8 cellular contexts compared by ENCODE assay signal in the genomic region with DNA sequence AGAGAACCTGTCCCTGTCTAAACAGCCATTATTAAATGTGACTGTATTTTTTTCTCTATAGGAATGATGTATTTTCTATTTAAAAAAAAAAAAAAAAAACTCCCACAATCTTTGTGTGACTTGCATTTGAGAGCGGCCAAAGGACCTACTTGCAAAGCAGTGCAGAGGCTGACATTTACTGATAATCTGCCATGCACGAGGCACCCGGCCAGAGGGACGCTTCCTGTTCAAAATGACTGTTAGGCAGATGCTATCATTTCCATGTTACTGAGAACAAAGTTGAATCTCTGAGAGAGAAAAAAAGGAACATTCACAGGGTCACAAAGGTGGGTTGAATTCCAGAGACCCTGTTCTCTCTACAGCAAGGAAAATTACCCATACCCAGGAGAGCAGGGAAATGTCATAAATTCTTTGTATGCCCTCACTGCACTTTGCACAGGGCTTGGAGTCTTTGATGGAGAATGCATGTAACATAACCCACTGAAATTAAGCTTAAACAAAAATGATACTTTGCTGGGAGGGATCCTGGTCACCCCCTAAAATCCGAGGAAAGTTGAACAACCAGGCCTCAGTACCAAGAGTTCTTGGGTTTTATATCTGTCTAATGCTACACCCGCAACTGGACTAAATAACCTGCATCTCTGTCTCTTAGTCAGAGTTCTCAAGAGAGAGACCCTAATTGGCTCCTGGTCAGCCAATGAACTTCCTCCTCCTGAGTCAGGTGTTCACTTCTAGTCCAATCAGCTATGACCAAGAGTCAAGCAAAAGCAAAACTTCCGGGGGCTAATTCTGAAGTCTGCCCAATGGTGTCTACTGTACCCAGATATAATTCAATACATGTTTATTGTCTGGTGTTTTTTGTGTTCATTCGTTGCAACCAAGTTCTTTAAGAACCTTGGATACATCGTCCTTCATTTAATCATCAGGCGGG.
DNase-seq lines count a peak whose midpoint lies in the region; ATAC-seq and TF ChIP-seq lines count a peak whose summit lies in the region.

No MANE protein-coding gene starts in this region.

- H4K8ac ChIP-seq in IMR-90 (ENCODE audit: low read depth in 2 of 2, low read length in 2 of 2): no peak overlapping the region

- CTCF ChIA-PET in IMR-90 (lab: Yijun Ruan, JAX): interaction anchor here (0.6 to 1.4 kb wide), 9 partner anchors 10 to 438 kb away, joined by 3 to 7 read pairs (median 3); no protein-coding TSS in a partner anchor

- H3K36me3 ChIP-seq in BLaER1: no peaks in the 10 kb centered on the region
- H3K36me3 ChIP-seq in IMR-90 (ENCODE audit: control insufficient read depth, insufficient read depth, low read length): no peaks in the 10 kb centered on the region
- no peaks in the 10 kb centered on the region for H3K36me3 ChIP-seq in adrenal gland (replicated peaks in 1 of 2)
- H3K36me3 ChIP-seq in lower lobe of right lung: no peaks in the 10 kb centered on the region
- H3K36me3 ChIP-seq in hepatocyte (replicated peaks; ENCODE audit: insufficient read depth, low read depth): no peaks in the 10 kb centered on the region

- no peaks in the 10 kb centered on the region for H3K9me2 ChIP-seq in hepatocyte (replicated peaks; ENCODE audit: insufficient read depth)

- dilution Hi-C loops in IMR-90 (cut with HindIII; ENCODE audit: low sequenced_read_pairs, unreplicated experiment): no loop called here

- ATAC-seq in IMR-90 (ENCODE audit: low read depth) (no peak), lower lobe of right lung (peak; percentile 31 to 47)

- H3K27me3 Mint-ChIP-seq in mesothelial cell of epicardium (ENCODE audit: low read depth): peaks cover 25% of the 10 kb centered on the region

- H3K27me3 ChIP-seq in BLaER1 (no peaks in the 10 kb centered on the region), IMR-90 (ENCODE audit: control insufficient read depth, insufficient read depth, low read length) (peaks cover 17% of the 10 kb centered on the region), adrenal gland (no peaks in the 10 kb centered on the region), lower lobe of right lung (ENCODE audit: low read depth) (peaks cover 4% of the 10 kb centered on the region), hepatocyte (no peaks in the 10 kb centered on the region)

- no peaks in the 10 kb centered on the region for H3K36me3 Mint-ChIP-seq in mesothelial cell of epicardium

- H3K9ac ChIP-seq in BLaER1 (no peak overlapping the region), IMR-90 (ENCODE audit: low read depth, low read length) (no peak overlapping the region)

- no peak overlapping the region for H2BK5ac ChIP-seq in IMR-90 (ENCODE audit: low read depth, low read length, poor library complexity, severe bottlenecking)

- H3K4me1 ChIP-seq in BLaER1 (peaks cover 12% of the 10 kb centered on the region; the same call in 1 of the 2 replicates), IMR-90 (ENCODE audit: control insufficient read depth, insufficient read depth, low read length) (no peaks in the 10 kb centered on the region), adrenal gland (replicated peaks in 1 of 2) (peaks cover 10 to 22% of the 10 kb centered on the region in 2 donors), lower lobe of right lung (peaks cover 23% of the 10 kb centered on the region), hepatocyte (ENCODE audit: insufficient read depth) (peaks cover 18% of the 10 kb centered on the region)

- in situ Hi-C loops in IMR-90 (cut with MboI; ENCODE audit: low sequenced_read_pairs): loop anchor here (5.0 kb wide), 1 partner anchor 311 kb away; no protein-coding TSS in a partner anchor

- no peak for TF ChIP-seq RAD21 in IMR-90 (IDR thresholded peaks at IDR 0.05; ENCODE audit: low read length)

- H3K9me3 ChIP-seq in BLaER1: no peaks in the 10 kb centered on the region
- H3K9me3 ChIP-seq in IMR-90 (ENCODE audit: control insufficient read depth, insufficient read depth, low read length): no peaks in the 10 kb centered on the region
- no peaks in the 10 kb centered on the region for H3K9me3 ChIP-seq in adrenal gland (replicated peaks in 1 of 3)
- no peaks in the 10 kb centered on the region for H3K9me3 ChIP-seq in lower lobe of right lung
- H3K9me3 ChIP-seq in hepatocyte (ENCODE audit: low read depth): no peaks in the 10 kb centered on the region

- H4K20me1 ChIP-seq in BLaER1 (no peaks in the 10 kb centered on the region), IMR-90 (ENCODE audit: insufficient read depth, low read length) (no peaks in the 10 kb centered on the region), hepatocyte (ENCODE audit: insufficient read depth, poor library complexity, severe bottlenecking) (no peaks in the 10 kb centered on the region)

- intact Hi-C loops in IMR-90 (cut with micrococcal nuclease): loop anchor here (1.0 to 10.0 kb wide), 6 partner anchors 46 to 1079 kb away; a partner anchor contains a TSS
- intact Hi-C loops in adrenal gland (cut with DNase I): loop anchor here (2.0 to 10.0 kb wide), 3 partner anchors 139 to 316 kb away; a partner anchor contains a TSS
- intact Hi-C loops in lower lobe of right lung (cut with DNase I): loop anchor here (5.0 kb wide), 1 partner anchor 311 kb away; no protein-coding TSS in a partner anchor

- 60% methylated on average over 4 of the region's 10 CpGs; no CpG with 5 or more reads in 1 of the 2 experiments for WGBS in IMR-90 (ENCODE audit: extremely low coverage in 2 of 2, insufficient read length in 1 of 2), 2 experiments
- 37 to 43% (median 42%) methylated on average over 10 of the region's 10 CpGs for WGBS in adrenal gland, 4 donors
- WGBS in hepatocyte (ENCODE audit: low lambda C conversion rate, missing lambda C conversion rate): 74% methylated on average over 10 of the region's 10 CpGs

- no peaks in the 10 kb centered on the region for H3K79me2 ChIP-seq in hepatocyte

- H2AFZ ChIP-seq in IMR-90 (replicated peaks; ENCODE audit: low read length, poor library complexity): no peak overlapping the region
- no peak overlapping the region for H2AFZ ChIP-seq in hepatocyte

- H3K4me3 Mint-ChIP-seq in mesothelial cell of epicardium: no peak overlapping the region

- H3K4ac ChIP-seq in IMR-90 (ENCODE audit: low read depth, low read length): no peak overlapping the region

- no peak overlapping the region for H3K23ac ChIP-seq in IMR-90 (ENCODE audit: low read depth, low read length)

- no peak overlapping the region for H3K14ac ChIP-seq in IMR-90 (replicated peaks; ENCODE audit: low read depth, low read length)

- no peaks in the 10 kb centered on the region for H3K9me3 Mint-ChIP-seq in mesothelial cell of epicardium

- 0 out of 2 replicates have a peak overlapping the region, but pooled peaks have one; percentile 11 for H3K4me2 ChIP-seq in BLaER1
- no peak overlapping the region for H3K4me2 ChIP-seq in IMR-90 (ENCODE audit: low read depth, low read length)
- H3K4me2 ChIP-seq in hepatocyte: no peak overlapping the region

- H2BK120ac ChIP-seq in IMR-90 (ENCODE audit: low read depth, low read length): no peak overlapping the region

- no peak overlapping the region for H4K91ac ChIP-seq in IMR-90 (ENCODE audit: insufficient read depth, low read depth, low read length)

- no peak overlapping the region for H3K18ac ChIP-seq in IMR-90 (ENCODE audit: low read depth, low read length)

- TF ChIP-seq CTCF in IMR-90 (conservative IDR thresholded peaks at IDR 0.05; ENCODE audit: low read depth, low read length): no peak
- TF ChIP-seq CTCF in adrenal gland (IDR thresholded peaks at IDR 0.05): no peak
- no peak for TF ChIP-seq CTCF in lower lobe of right lung (IDR thresholded peaks at IDR 0.05)
- TF ChIP-seq CTCF in hepatocyte (IDR thresholded peaks at IDR 0.05; ENCODE audit: poor library complexity): no peak
- TF ChIP-seq CTCF in mesothelial cell of epicardium (IDR thresholded peaks at IDR 0.05; ENCODE audit: unreplicated experiment): no peak

- no TSS peak for BruUV-seq in IMR-90 (replicated peaks; lab: Mats Ljungman, UMichigan)

- no peak overlapping the region for H2BK20ac ChIP-seq in IMR-90 (ENCODE audit: low read depth, low read length)

- no peak overlapping the region for H2BK15ac ChIP-seq in IMR-90 (ENCODE audit: low read depth, low read length)

- POLR2A ChIA-PET in IMR-90 (lab: Charles Lee; ENCODE audit: unreplicated experiment): no interaction called here

- no peak overlapping the region for H3K27ac Mint-ChIP-seq in mesothelial cell of epicardium

- no peak overlapping the region for H4K5ac ChIP-seq in IMR-90 (ENCODE audit: low read depth, low read length)

- H3K4me3 ChIP-seq in BLaER1: no peak overlapping the region
- no peak overlapping the region for H3K4me3 ChIP-seq in IMR-90 (ENCODE audit: insufficient read depth, low read depth, low read length)
- H3K4me3 ChIP-seq in adrenal gland: no peak overlapping the region
- H3K4me3 ChIP-seq in lower lobe of right lung: no peak overlapping the region
- H3K4me3 ChIP-seq in hepatocyte: no peak overlapping the region

- no peak overlapping the region for H2AK9ac ChIP-seq in IMR-90 (replicated peaks; ENCODE audit: low read depth, low read length, poor library complexity)

- no peak for TF ChIP-seq POLR2A in IMR-90 (IDR thresholded peaks at IDR 0.05; ENCODE audit: low read depth, low read length)
- no peak for TF ChIP-seq POLR2A in adrenal gland (IDR thresholded peaks at IDR 0.05)

- peaks cover 6% of the 10 kb centered on the region for H3K4me1 Mint-ChIP-seq in mesothelial cell of epicardium

- H3K9me1 ChIP-seq in IMR-90 (ENCODE audit: insufficient read depth, low read length): no peaks in the 10 kb centered on the region

- H3K27ac ChIP-seq in BLaER1 (no peak overlapping the region), IMR-90 (ENCODE audit: insufficient read depth, low read length) (no peak overlapping the region), adrenal gland (peak overlapping the region in 2 of 5 donors; percentile 11 to 66), lower lobe of right lung (peak overlapping the region; percentile 5), hepatocyte (no peak overlapping the region)

- H3K56ac ChIP-seq in IMR-90 (ENCODE audit: extremely low read depth, insufficient read depth, low read length): no peak overlapping the region

- H3K79me1 ChIP-seq in IMR-90 (ENCODE audit: low read depth in 1 of 2, low read length in 2 of 2): no peaks in the 10 kb centered on the region

- DNase-seq in IMR-90 (no peak), adrenal gland (peak; percentile 65 to 94 (median 79)), lower lobe of right lung (no peak), hepatocyte (ENCODE audit: low spot score) (no peak), NCI-H1105 (lab: John Stamatoyannopoulos, UW) (no peak), mesothelial cell of epicardium (ENCODE audit: low spot score in 2 of 2, unreplicated experiment in 2 of 2) (no peak)
- no peak for DNase-seq in effector CD4-positive, alpha-beta T cell

- H2AK5ac ChIP-seq in IMR-90 (ENCODE audit: low read depth, low read length): no peak overlapping the region

TF ChIP-seq in IMR-90, 13 proteins besides CTCF, POLR2A, EP300 and RAD21:
- TF ChIP-seq, protein P1, sequence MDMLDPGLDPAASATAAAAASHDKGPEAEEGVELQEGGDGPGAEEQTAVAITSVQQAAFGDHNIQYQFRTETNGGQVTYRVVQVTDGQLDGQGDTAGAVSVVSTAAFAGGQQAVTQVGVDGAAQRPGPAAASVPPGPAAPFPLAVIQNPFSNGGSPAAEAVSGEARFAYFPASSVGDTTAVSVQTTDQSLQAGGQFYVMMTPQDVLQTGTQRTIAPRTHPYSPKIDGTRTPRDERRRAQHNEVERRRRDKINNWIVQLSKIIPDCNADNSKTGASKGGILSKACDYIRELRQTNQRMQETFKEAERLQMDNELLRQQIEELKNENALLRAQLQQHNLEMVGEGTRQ (IDR thresholded peaks at IDR 0.05; ENCODE audit: low read depth, low read length): peak; percentile 51
- TF ChIP-seq RCOR1 (IDR thresholded peaks at IDR 0.05; ENCODE audit: insufficient replicate concordance, low read length): no peak
TF ChIP-seq in IMR-90: peak in this region for 1.

Comparison
In these comparisons a context has a peak if more than half of its experiments do, and no peak if none do; other contexts are left out.
1. DNase-seq: peak in adrenal gland (7 of 7); none in IMR-90 (single experiment), lower lobe of right lung (single experiment), hepatocyte (single experiment), NCI-H1105 (single experiment), effector CD4-positive, alpha-beta T cell (single experiment) and mesothelial cell of epicardium (0 of 2).